1 cellular context compared by ENCODE assay signal in the genomic region with DNA sequence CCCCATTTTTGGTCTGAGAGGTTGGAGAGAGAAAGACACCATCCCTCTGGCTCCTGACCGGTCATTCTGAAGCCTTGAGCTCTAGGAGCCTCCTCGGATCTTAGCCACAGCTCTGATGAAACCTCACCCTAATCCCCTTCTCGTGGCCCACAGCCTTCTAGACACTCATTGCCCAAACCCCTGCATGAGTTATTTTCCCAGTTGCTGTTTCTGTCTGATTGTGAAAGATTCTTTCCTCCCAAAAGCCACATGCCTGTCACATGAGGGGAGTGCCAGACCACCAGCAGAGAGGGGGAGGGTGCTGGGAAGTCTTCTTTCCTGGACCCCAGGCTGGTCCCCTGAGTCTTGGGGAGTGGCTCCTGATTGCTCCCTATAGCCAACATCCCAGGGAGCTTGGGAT.
A peak's percentile ranks its signal among the peaks of the same experiment; 100 is the strongest.
TF ChIP-seq lines count a peak whose summit lies in the region.

No MANE protein-coding gene starts in this region.

TF ChIP-seq in HEK293, 187 proteins besides CTCF, POLR2A, EP300 and RAD21 (continued from another document):
- TF ChIP-seq ZNF549 (tag by site-specific recombination; IDR thresholded peaks at IDR 0.05) (no peak), ZNF514 (tag by site-specific recombination; IDR thresholded peaks at IDR 0.05) (no peak), ZBTB44 (tag by site-specific recombination; IDR thresholded peaks at IDR 0.05) (no peak), KLF9 (tag by site-specific recombination; IDR thresholded peaks at IDR 0.05; ENCODE audit: low read depth) (no peak), ZSCAN16 (tag by site-specific recombination; IDR thresholded peaks at IDR 0.05) (no peak), WT1 (tag by site-specific recombination; IDR thresholded peaks at IDR 0.05) (0 out of 2 replicates have a peak, but pooled peaks have one; percentile 44), ZNF280D (tag by site-specific recombination; IDR thresholded peaks at IDR 0.05) (no peak), ZNF239 (tag by site-specific recombination; IDR thresholded peaks at IDR 0.05) (no peak), SP2 (tag by site-specific recombination; IDR thresholded peaks at IDR 0.05) (no peak), ZNF654 (tag by site-specific recombination; IDR thresholded peaks at IDR 0.05; ENCODE audit: low read depth) (no peak), ZNF274 (IDR thresholded peaks at IDR 0.05; ENCODE audit: low read length) (no peak), ZNF274 (tag by site-specific recombination; IDR thresholded peaks at IDR 0.05; ENCODE audit: borderline replicate concordance) (no peak), ZNF302 (tag by site-specific recombination; IDR thresholded peaks at IDR 0.05; ENCODE audit: low read depth) (no peak), ZIC2 (tag by site-specific recombination; IDR thresholded peaks at IDR 0.05) (peak; percentile 76)
- TF ChIP-seq, protein P1, sequence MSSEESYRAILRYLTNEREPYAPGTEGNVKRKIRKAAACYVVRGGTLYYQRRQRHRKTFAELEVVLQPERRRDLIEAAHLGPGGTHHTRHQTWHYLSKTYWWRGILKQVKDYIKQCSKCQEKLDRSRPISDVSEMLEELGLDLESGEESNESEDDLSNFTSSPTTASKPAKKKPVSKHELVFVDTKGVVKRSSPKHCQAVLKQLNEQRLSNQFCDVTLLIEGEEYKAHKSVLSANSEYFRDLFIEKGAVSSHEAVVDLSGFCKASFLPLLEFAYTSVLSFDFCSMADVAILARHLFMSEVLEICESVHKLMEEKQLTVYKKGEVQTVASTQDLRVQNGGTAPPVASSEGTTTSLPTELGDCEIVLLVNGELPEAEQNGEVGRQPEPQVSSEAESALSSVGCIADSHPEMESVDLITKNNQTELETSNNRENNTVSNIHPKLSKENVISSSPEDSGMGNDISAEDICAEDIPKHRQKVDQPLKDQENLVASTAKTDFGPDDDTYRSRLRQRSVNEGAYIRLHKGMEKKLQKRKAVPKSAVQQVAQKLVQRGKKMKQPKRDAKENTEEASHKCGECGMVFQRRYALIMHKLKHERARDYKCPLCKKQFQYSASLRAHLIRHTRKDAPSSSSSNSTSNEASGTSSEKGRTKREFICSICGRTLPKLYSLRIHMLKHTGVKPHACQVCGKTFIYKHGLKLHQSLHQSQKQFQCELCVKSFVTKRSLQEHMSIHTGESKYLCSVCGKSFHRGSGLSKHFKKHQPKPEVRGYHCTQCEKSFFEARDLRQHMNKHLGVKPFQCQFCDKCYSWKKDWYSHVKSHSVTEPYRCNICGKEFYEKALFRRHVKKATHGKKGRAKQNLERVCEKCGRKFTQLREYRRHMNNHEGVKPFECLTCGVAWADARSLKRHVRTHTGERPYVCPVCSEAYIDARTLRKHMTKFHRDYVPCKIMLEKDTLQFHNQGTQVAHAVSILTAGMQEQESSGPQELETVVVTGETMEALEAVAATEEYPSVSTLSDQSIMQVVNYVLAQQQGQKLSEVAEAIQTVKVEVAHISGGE (tag by site-specific recombination; conservative IDR thresholded peaks at IDR 0.05; ENCODE audit: low read depth), result no peak
- TF ChIP-seq, protein P2, sequence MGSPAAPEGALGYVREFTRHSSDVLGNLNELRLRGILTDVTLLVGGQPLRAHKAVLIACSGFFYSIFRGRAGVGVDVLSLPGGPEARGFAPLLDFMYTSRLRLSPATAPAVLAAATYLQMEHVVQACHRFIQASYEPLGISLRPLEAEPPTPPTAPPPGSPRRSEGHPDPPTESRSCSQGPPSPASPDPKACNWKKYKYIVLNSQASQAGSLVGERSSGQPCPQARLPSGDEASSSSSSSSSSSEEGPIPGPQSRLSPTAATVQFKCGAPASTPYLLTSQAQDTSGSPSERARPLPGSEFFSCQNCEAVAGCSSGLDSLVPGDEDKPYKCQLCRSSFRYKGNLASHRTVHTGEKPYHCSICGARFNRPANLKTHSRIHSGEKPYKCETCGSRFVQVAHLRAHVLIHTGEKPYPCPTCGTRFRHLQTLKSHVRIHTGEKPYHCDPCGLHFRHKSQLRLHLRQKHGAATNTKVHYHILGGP (tag by site-specific recombination; IDR thresholded peaks at IDR 0.05), result no peak
